Comparison of ENCODE assay signal across 10 cellular contexts in genomic region chr10:122490786-122491680, GRCh38. TPM values are rescaled to one million over a fixed set of nuclear protein-coding genes. Genes with fewer than 3 reads are reported as not detected.
A peak's percentile ranks its signal among the peaks of the same experiment; 100 is the strongest.
DNase-seq lines count a peak whose midpoint lies in the region; ATAC-seq and TF ChIP-seq lines count a peak whose summit lies in the region.
"Had no signal": no experiment of that assay in that cellular context is flagged by ENCODE, and none has a peak within 500 bp of the region (broad histone marks: within the 10 kb centered on the region; RNA-seq: fewer than 3 reads in every experiment).

No MANE protein-coding gene starts in this region.

- intact Hi-C loops in activated CD8-positive, alpha-beta T cell treated with anti-CD3 and anti-CD28 coated beads for 36 hours (cut with micrococcal nuclease) = no loop called here

- H3K9me3 Mint-ChIP-seq in activated CD8-positive, alpha-beta T cell treated with anti-CD3 and anti-CD28 coated beads for 36 hours = no peaks in the 10 kb centered on the region

- peak overlapping the region; percentile 9 for H3K27ac Mint-ChIP-seq in activated CD8-positive, alpha-beta T cell treated with anti-CD3 and anti-CD28 coated beads for 36 hours

- peaks cover 6% of the 10 kb centered on the region for H3K27me3 Mint-ChIP-seq in activated CD8-positive, alpha-beta T cell treated with anti-CD3 and anti-CD28 coated beads for 36 hours

- POLR2A ChIA-PET in HEK293 (lab: Yijun Ruan, JAX) = no interaction called here
- POLR2A ChIA-PET in activated CD8-positive, alpha-beta T cell treated with anti-CD3 and anti-CD28 coated beads for 36 hours (lab: Charles Lee) = interaction anchor here (0.7 to 0.8 kb wide), 2 partner anchors 23 to 60 kb away, joined by 3 read pairs; no protein-coding TSS in a partner anchor

- ATAC-seq in activated CD8-positive, alpha-beta T cell treated with anti-CD3 and anti-CD28 coated beads for 36 hours = peak; percentile 72
- ATAC-seq in esophagus mucosa (peak; percentile 81), HG02678 (IDR thresholded peaks at IDR 0.05; ENCODE audit: unreplicated experiment) (no peak), HG03108 (IDR thresholded peaks at IDR 0.05; ENCODE audit: unreplicated experiment) (no peak), HG03469 (IDR thresholded peaks at IDR 0.05; ENCODE audit: unreplicated experiment) (no peak)

- no peak for TF ChIP-seq CTCF in HEK293 (tag by site-specific recombination; IDR thresholded peaks at IDR 0.05)
- TF ChIP-seq CTCF in activated CD8-positive, alpha-beta T cell treated with anti-CD3 and anti-CD28 coated beads for 36 hours (IDR thresholded peaks at IDR 0.05) = no peak

- peaks cover 15% of the 10 kb centered on the region for H3K4me1 Mint-ChIP-seq in activated CD8-positive, alpha-beta T cell treated with anti-CD3 and anti-CD28 coated beads for 36 hours (ENCODE audit: low read depth)

- H3K4me3 Mint-ChIP-seq in activated CD8-positive, alpha-beta T cell treated with anti-CD3 and anti-CD28 coated beads for 36 hours = no peak overlapping the region

- H3K4me3 ChIP-seq in HEK293 (ENCODE audit: low read depth, low read length) = no peak overlapping the region

- peaks cover 4% of the 10 kb centered on the region; the same call in 1 of the 2 replicates for H3K4me1 ChIP-seq in HEK293 (ENCODE audit: control insufficient read depth, insufficient read depth, low read length)

- H3K27ac ChIP-seq in HEK293 (ENCODE audit: extremely low read depth, low read depth, low read length) = no peak overlapping the region

- no peaks in the 10 kb centered on the region for H3K36me3 ChIP-seq in HEK293 (ENCODE audit: control insufficient read depth in 2 of 2, insufficient read depth in 1 of 2, low read length in 2 of 2)

- H3K36me3 Mint-ChIP-seq in activated CD8-positive, alpha-beta T cell treated with anti-CD3 and anti-CD28 coated beads for 36 hours (ENCODE audit: low read depth) = no peaks in the 10 kb centered on the region

- H3K9me3 ChIP-seq in HEK293 (ENCODE audit: control insufficient read depth, insufficient read depth, low read depth, low read length) = no peaks in the 10 kb centered on the region

- CTCF ChIA-PET in HEK293 (lab: Yijun Ruan, JAX) = interaction anchor here (0.7 to 1.1 kb wide), 2 partner anchors 24 to 75 kb away, joined by 3 to 4 read pairs; no protein-coding TSS in a partner anchor
- CTCF ChIA-PET in activated CD8-positive, alpha-beta T cell treated with anti-CD3 and anti-CD28 coated beads for 36 hours (lab: Charles Lee) = interaction anchor here (1.0 to 1.6 kb wide), 4 partner anchors 14 to 75 kb away, joined by 3 to 4 read pairs (median 3); no protein-coding TSS in a partner anchor

- peak; percentile 68 for DNase-seq in activated CD8-positive, alpha-beta T cell treated with anti-CD3 and anti-CD28 coated beads for 36 hours
- peak in 2 of 3 experiments; percentile 7 to 29 for DNase-seq in stimulated activated CD4-positive, alpha-beta T cell treated with anti-CD3 and anti-CD28 coated beads, TNF-alpha, amount 100 ng/mL, for 24 hours (ENCODE audit: low read depth in 3 of 3)
- DNase-seq in effector CD8-positive, alpha-beta T cell (lab: John Stamatoyannopoulos, UW) = no peak

TF ChIP-seq in HEK293, 187 proteins besides CTCF, POLR2A, EP300 and RAD21:
- TF ChIP-seq ZFHX2 (tag by site-specific recombination; conservative IDR thresholded peaks at IDR 0.05) (peak; percentile 64), ZNF202 (tag by site-specific recombination; IDR thresholded peaks at IDR 0.05; ENCODE audit: borderline replicate concordance) (no peak), EGR2 (tag by site-specific recombination; IDR thresholded peaks at IDR 0.05; ENCODE audit: low read depth) (peak; percentile 49; the same call in 1 of the 2 replicates), ZNF768 (tag by site-specific recombination; IDR thresholded peaks at IDR 0.05) (0 out of 2 replicates have a peak, but pooled peaks have one; percentile 86)

RNA-seq across cellular contexts. Expression of gene HTRA1, which starts 29.7 kb away (rescaled TPM):
- total RNA-seq in activated CD8-positive, alpha-beta T cell treated with anti-CD3 and anti-CD28 coated beads for 36 hours = not detected
- 15.3 TPM for total RNA-seq in esophagus mucosa

RNA-seq across cellular contexts. Expression of gene ARMS2, which starts 36.6 kb away (rescaled TPM):
- total RNA-seq in activated CD8-positive, alpha-beta T cell treated with anti-CD3 and anti-CD28 coated beads for 36 hours = not detected
- total RNA-seq in esophagus mucosa = not detected
- total RNA-seq: pulmonary artery endothelial cell, RPMI7951 had no signal

Comparison
In these comparisons a context has a peak if more than half of its experiments do, and no peak if none do; other contexts are left out.
1. ATAC-seq: peak in activated CD8-positive, alpha-beta T cell treated with anti-CD3 and anti-CD28 coated beads for 36 hours (single experiment) and esophagus mucosa (single experiment); none in HG02678 (single experiment), HG03108 (single experiment) and HG03469 (single experiment).
2. RNA of gene HTRA1, which starts 29.7 kb away (total RNA-seq): 15.3 TPM in esophagus mucosa (single experiment); not detected in activated CD8-positive, alpha-beta T cell treated with anti-CD3 and anti-CD28 coated beads for 36 hours; every median in the first group is over 10 times any median in the second.